ENCODE assay signal across 25 cellular contexts in the genomic region with DNA sequence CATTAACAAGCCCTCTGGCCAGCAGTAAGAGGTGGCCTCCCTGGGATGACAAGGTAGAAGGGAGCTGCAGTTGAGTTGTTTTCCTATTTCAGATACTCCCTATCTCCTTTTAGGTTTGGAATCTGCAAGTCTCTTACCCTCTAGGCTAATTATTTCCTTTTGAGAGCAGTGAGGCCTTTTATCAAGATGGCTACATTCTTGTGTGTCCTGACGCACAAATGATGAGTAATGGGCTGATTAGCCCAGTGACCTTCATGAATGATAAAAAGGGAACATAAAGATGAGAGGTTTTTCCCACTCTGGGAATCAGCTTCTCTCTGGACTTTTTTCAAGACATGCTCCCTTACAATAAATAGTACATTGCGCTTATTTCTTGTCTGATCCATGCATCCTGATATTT. TPM values are rescaled to one million over a fixed set of nuclear protein-coding genes. Genes with fewer than 3 reads are reported as not detected.
DNase-seq lines count a peak whose midpoint lies in the region; ATAC-seq, FAIRE-seq and TF ChIP-seq lines count a peak whose summit lies in the region.
"Had no signal": no experiment of that assay in that cellular context is flagged by ENCODE, and none has a peak within 500 bp of the region (broad histone marks: within the 10 kb centered on the region; RNA-seq: fewer than 3 reads in every experiment).

No MANE protein-coding gene starts in this region.

- H2BK120ac ChIP-seq in mesendoderm (ENCODE audit: low read depth, low read length), result no peak overlapping the region

- H3K27me3 ChIP-seq in right atrium auricular region (no peaks in the 10 kb centered on the region), GM12878 (replicated peaks in 1 of 2; ENCODE audit: control insufficient read depth in 2 of 2, insufficient read depth in 2 of 2, low read length in 1 of 2) (no peaks in the 10 kb centered on the region), mesendoderm (ENCODE audit: insufficient read depth, low read length, poor library complexity) (no peaks in the 10 kb centered on the region)
- H3K27me3 ChIP-seq: BLaER1 treated with 17β-estradiol and CSF1 and Interleukin-3, amounts not matched to agents 10 nM and 100 nM; dorsolateral prefrontal cortex; foreskin keratinocyte; tibial nerve had no signal

- H3K4me2 ChIP-seq in GM12878 (ENCODE audit: control insufficient read depth, insufficient read depth) (no peak overlapping the region), mesendoderm (ENCODE audit: low read length) (no peak overlapping the region)
- H3K4me2 ChIP-seq: BLaER1 treated with 17β-estradiol and CSF1 and Interleukin-3, amounts not matched to agents 10 nM and 100 nM had no signal

- H3K56ac ChIP-seq in mesendoderm (ENCODE audit: low read length), result no peak overlapping the region

- POLR2A ChIA-PET in GM12878 (lab: Charles Lee), result no interaction called here

- H3K36me3 ChIP-seq in right atrium auricular region (peaks cover 9% of the 10 kb centered on the region), GM12878 (ENCODE audit: control insufficient read depth in 2 of 2, insufficient read depth in 2 of 2, low read length in 1 of 2) (no peaks in the 10 kb centered on the region), mesendoderm (ENCODE audit: control insufficient read depth, insufficient read depth, low read length) (no peaks in the 10 kb centered on the region)

- no peak overlapping the region for H3K4ac ChIP-seq in mesendoderm (ENCODE audit: low read depth, low read length)

- no peak for TF ChIP-seq EP300 in GM12878 (IDR thresholded peaks at IDR 0.05; ENCODE audit: borderline replicate concordance in 1 of 2, control insufficient read depth in 1 of 2, low read depth in 2 of 2, low read length in 2 of 2)

- H3K9me3 ChIP-seq in right atrium auricular region (no peaks in the 10 kb centered on the region), GM12878 (replicated peaks; ENCODE audit: control insufficient read depth, insufficient read depth, low read length) (peaks cover 3% of the 10 kb centered on the region; the same call in 1 of the 3 replicates)

- H2AFZ ChIP-seq in GM12878 (ENCODE audit: control insufficient read depth, low read depth, low read length), result no peak overlapping the region

- TF ChIP-seq RAD21 in GM12878 (IDR thresholded peaks at IDR 0.05; ENCODE audit: insufficient read depth, low read depth, low read length), result no peak

- CTCF ChIA-PET in GM12878 (lab: Yijun Ruan, JAX), result no interaction called here

- H4K20me1 ChIP-seq in GM12878 (ENCODE audit: control insufficient read depth, insufficient read depth), result no peaks in the 10 kb centered on the region

- no peak overlapping the region for H4K5ac ChIP-seq in mesendoderm (ENCODE audit: low read length)

- no peak overlapping the region for H2BK15ac ChIP-seq in mesendoderm (replicated peaks; ENCODE audit: low read depth)

- H3K79me2 ChIP-seq in GM12878 (ENCODE audit: control insufficient read depth, insufficient read depth, low read length) (no peaks in the 10 kb centered on the region), mesendoderm (ENCODE audit: control insufficient read depth, insufficient read depth, low read length) (no peaks in the 10 kb centered on the region)

- H3K4me3 ChIP-seq in right atrium auricular region, result no peak overlapping the region
- H3K4me3 ChIP-seq in GM12878, result 0 out of 2 replicates have a peak overlapping the region, but pooled peaks have one; percentile 32
- H3K4me3 ChIP-seq in mesendoderm (ENCODE audit: low read length), result no peak overlapping the region
- H3K4me3 ChIP-seq: BLaER1 treated with 17β-estradiol and CSF1 and Interleukin-3, amounts not matched to agents 10 nM and 100 nM; dorsolateral prefrontal cortex; tibial nerve had no signal

- H3K4me1 ChIP-seq in right atrium auricular region (peaks cover 0 to 40% of the 10 kb centered on the region in 2 donors), GM12878 (ENCODE audit: control insufficient read depth, insufficient read depth, low read length) (no peaks in the 10 kb centered on the region), mesendoderm (ENCODE audit: control insufficient read depth, low read depth, low read length) (no peaks in the 10 kb centered on the region)
- H3K4me1 ChIP-seq: BLaER1 treated with 17β-estradiol and CSF1 and Interleukin-3, amounts not matched to agents 10 nM and 100 nM had no signal

- H3K23ac ChIP-seq in mesendoderm (ENCODE audit: low read length), result no peak overlapping the region

- RAD21 ChIA-PET in GM12878 (lab: Charles Lee; ENCODE audit: unreplicated experiment), result no interaction called here

- no peak for TF ChIP-seq POLR2A in GM12878 (IDR thresholded peaks at IDR 0.05; ENCODE audit: low read depth, low read length)

- H3K27ac ChIP-seq in right atrium auricular region (peak overlapping the region; percentile 12 to 75), GM12878 (ENCODE audit: control insufficient read depth, insufficient read depth) (no peak overlapping the region), mesendoderm (ENCODE audit: low read depth, low read length) (no peak overlapping the region)
- H3K27ac ChIP-seq: BLaER1 treated with 17β-estradiol and CSF1 and Interleukin-3, amounts not matched to agents 10 nM and 100 nM; dorsolateral prefrontal cortex; foreskin keratinocyte; HL-60; RWPE1; tibial nerve had no signal

- TF ChIP-seq CTCF in right atrium auricular region (IDR thresholded peaks at IDR 0.05) (no peak), GM12878 (IDR thresholded peaks at IDR 0.05 in 2 of 3, conservative IDR thresholded peaks at IDR 0.05 in 1 of 3; ENCODE audit: control insufficient read depth in 2 of 3, extremely low read depth in 1 of 3, insufficient read depth in 1 of 3, low read depth in 3 of 3, low read length in 3 of 3) (no peak)

- no peak overlapping the region for H2AK5ac ChIP-seq in mesendoderm (ENCODE audit: low read length)

- no TSS peak for BruUV-seq in GM12878 (replicated peaks; lab: Mats Ljungman, UMichigan)

- H3K9ac ChIP-seq in GM12878 (ENCODE audit: control insufficient read depth, insufficient read depth, low read length) (no peak overlapping the region), mesendoderm (ENCODE audit: low read length) (no peak overlapping the region)
- H3K9ac ChIP-seq: BLaER1 treated with 17β-estradiol and CSF1 and Interleukin-3, amounts not matched to agents 10 nM and 100 nM had no signal

- FAIRE-seq in GM12878 (lab: Jason Lieb, UNC), result no peak
- FAIRE-seq: H54, kidney had no signal

- no peak overlapping the region for H4K8ac ChIP-seq in mesendoderm (ENCODE audit: low read depth, low read length)

- in situ Hi-C loops in GM12878 (cut with MboI), result no loop called here

- H3K18ac ChIP-seq in mesendoderm (ENCODE audit: low read length), result no peak overlapping the region

- H2BK5ac ChIP-seq in mesendoderm (ENCODE audit: low read length), result no peak overlapping the region

- intact Hi-C loops in Right ventricle myocardium superior (cut with DNase I) (no loop called here), GM12878 (cut with micrococcal nuclease; ENCODE audit: unreplicated experiment) (no loop called here)

- WGBS in GM12878 (ENCODE audit: insufficient coverage, insufficient replicate concordance, low lambda C conversion rate, missing lambda C conversion rate), result 100% methylated on average over 2 of the region's 2 CpGs
- no CpG with 5 or more reads among the region's 2 CpGs for WGBS in mesendoderm (ENCODE audit: extremely low coverage, insufficient coverage, low lambda C conversion rate)

- ATAC-seq in Right ventricle myocardium superior (ENCODE audit: poor library complexity), result no peak
- no peak for ATAC-seq in GM12878
- ATAC-seq: foreskin keratinocyte; stimulated activated naive CD8-positive, alpha-beta T cell treated with anti-CD3 and anti-CD28 coated beads, Interleukin-15, amount 100 ng/mL, for 72 hours had no signal

- DNase-seq in right atrium auricular region (ENCODE audit: low spot score) (no peak), Right ventricle myocardium superior (no peak), GM12878 (ENCODE audit: low read depth, low spot score) (no peak), mesendoderm (peak; percentile 27), NCI-H1105 (lab: John Stamatoyannopoulos, UW) (no peak), DMS79 treated with DMSO at 0.1 percent for 48 hours (lab: John Stamatoyannopoulos, UW) (no peak), NCI-H510A treated with DMSO at 0.1 percent for 48 hours (lab: John Stamatoyannopoulos, UW) (no peak), NCI-H1417 (lab: John Stamatoyannopoulos, UW) (no peak)
- DNase-seq: activated CD4-positive, alpha-beta memory T cell treated with anti-CD3 and anti-CD28 coated beads for 36 hours; activated CD4-positive, CD25-positive, alpha-beta regulatory T cell; activated effector memory CD4-positive, alpha-beta T cell treated with anti-CD3 and anti-CD28 coated beads, Interleukin-2, amount 50 U/mL, for 16 hours; amniotic stem cell; dorsolateral prefrontal cortex; kidney; NCI-H1417 treated with DMSO at 0.1 percent for 48 hours; NCI-H524; occipital lobe; right cardiac atrium; stimulated activated naive CD8-positive, alpha-beta T cell treated with anti-CD3 and anti-CD28 coated beads, Interleukin-15, amount 100 ng/mL, for 72 hours had no signal

- no peaks in the 10 kb centered on the region for H3K79me1 ChIP-seq in mesendoderm (ENCODE audit: low read length)

- SMC1A ChIA-PET in GM12878 (lab: Charles Lee; ENCODE audit: uncharacterized antibody, unreplicated experiment), result interaction anchor here (1.4 kb wide), 1 partner anchor 9 kb away, joined by 5 read pairs; no protein-coding TSS in a partner anchor

TF ChIP-seq in GM12878, 131 proteins besides CTCF, POLR2A, EP300 and RAD21 (continues in another document):
- TF ChIP-seq PML (IDR thresholded peaks at IDR 0.05; ENCODE audit: low read length), result no peak
- TF ChIP-seq MYC (IDR thresholded peaks at IDR 0.05; ENCODE audit: insufficient read depth, insufficient read length, insufficient replicate concordance, low read length, severe bottlenecking), result no peak

RNA-seq across cellular contexts. Expression of a gene that starts 22.9 kb away (rescaled TPM):
- total RNA-seq in right atrium auricular region (10 to 100 TPM; 55.1 to 86.6 TPM), Right ventricle myocardium superior (45.8 TPM), GM12878 (2014; rRNA removed) (14.3 and 15.2 TPM in 2 replicates), GM12878 (2014; rRNA removed; fragmentation: Illumina TruSeq; extraction: Trizol) (13.9 and 14.3 TPM in 2 replicates), GM12878 (2021) (29.4 and 35.9 TPM in 2 replicates)
- 17.1 and 17.8 TPM in 2 replicates for total RNA-seq in GM12878 (2013; cell fraction: nucleolus; rRNA removed)
- 9.2 TPM for polyA plus RNA-seq in GM12878 (2011; ENCODE audit: low read depth)
- polyA plus RNA-seq in GM12878 (2011; rRNA removed) (8.7 and 10.6 TPM in 2 replicates), GM12878 (2014; fragmentation: Illumina TruSeq; extraction: Trizol) (13.8 and 18.5 TPM in 2 replicates), GM12878 (2014; fragmentation: Nextera tagmentation; extraction: Ambion mirVana) (1 to 10 TPM; 3.1 to 3.2 TPM), GM12878 (2014; rRNA removed) (13.8 and 17.8 TPM in 2 replicates), GM12878 (2016; fragmentation: Nextera tagmentation; extraction: Ambion mirVana) (1 to 10 TPM; 7.9 to 8.9 TPM)
- 7.0 and 9.1 TPM in 2 replicates for polyA plus RNA-seq in GM12878 (2011; cell fraction: cytosol; rRNA removed)
- 7.6 and 8.0 TPM in 2 replicates for polyA plus RNA-seq in GM12878 (2011; cell fraction: nucleus; rRNA removed)
- polyA plus RNA-seq in GM12878 (2012), result 9.8 and 14.0 TPM in 2 replicates
- 19.7 and 22.7 TPM in 2 replicates for polyA minus RNA-seq in GM12878 (2011; rRNA and poly(A)+ RNA removed)
- 7.1 and 11.2 TPM in 2 replicates for polyA minus RNA-seq in GM12878 (2011; cell fraction: cytosol; rRNA and poly(A)+ RNA removed)
- polyA minus RNA-seq in GM12878 (2011; cell fraction: nucleus; rRNA and poly(A)+ RNA removed), result 8.1 and 15.3 TPM in 2 replicates
- 17.7 TPM for polyA plus RNA-seq in mesendoderm (2013, experiment 1 of 2)
- polyA plus RNA-seq in mesendoderm (2013, experiment 2 of 2), result 18.5 TPM

Comparison
In these comparisons a context has a peak if more than half of its experiments do, and no peak if none do; other contexts are left out.
1. H3K27ac ChIP-seq: peak in right atrium auricular region (2 of 2); none in GM12878 (single experiment) and mesendoderm (single experiment).